Comparison of ENCODE assay signal across 1 cellular context in genomic region chrX:64975491-64975890, GRCh38.
TF ChIP-seq lines count a peak whose summit lies in the region.

No MANE protein-coding gene starts in this region.

TF ChIP-seq in HepG2, 621 proteins besides CTCF, POLR2A, EP300 and RAD21:
- peak; percentile 16; the same call in 1 of the 2 replicates for TF ChIP-seq ZNF281 (CRISPR knock-in tag; IDR thresholded peaks at IDR 0.05; ENCODE audit: borderline replicate concordance)
- TF ChIP-seq KAT7 (CRISPR knock-in tag; IDR thresholded peaks at IDR 0.05; ENCODE audit: borderline replicate concordance): 0 out of 2 replicates have a peak, but pooled peaks have one; percentile 17
- TF ChIP-seq KMT2B (CRISPR knock-in tag; IDR thresholded peaks at IDR 0.05): peak; percentile 19; the same call in 1 of the 2 replicates
- TF ChIP-seq ZNF687 (CRISPR knock-in tag; IDR thresholded peaks at IDR 0.05): peak; percentile 34
- TF ChIP-seq SAP130 (CRISPR knock-in tag; IDR thresholded peaks at IDR 0.05; ENCODE audit: low read depth): 0 out of 2 replicates have a peak, but pooled peaks have one; percentile 7
- no peak for TF ChIP-seq NPAS2 (CRISPR knock-in tag; IDR thresholded peaks at IDR 0.05; ENCODE audit: borderline replicate concordance)
- TF ChIP-seq YEATS4 (CRISPR knock-in tag; IDR thresholded peaks at IDR 0.05; ENCODE audit: borderline replicate concordance): 0 out of 2 replicates have a peak, but pooled peaks have one; percentile 5
- no peak for TF ChIP-seq GATA4 (IDR thresholded peaks at IDR 0.05; ENCODE audit: borderline replicate concordance, low read depth)
- 0 out of 2 replicates have a peak, but pooled peaks have one; percentile 4 for TF ChIP-seq ARID4A (CRISPR knock-in tag; IDR thresholded peaks at IDR 0.05; ENCODE audit: borderline replicate concordance)
TF ChIP-seq in HepG2: peak in this region for 7.
